In genomic region chr3:120559228-120560061, GRCh38 we compare ENCODE assay signal across 1 cellular context.
TF ChIP-seq lines count a peak whose summit lies in the region.

No MANE protein-coding gene starts in this region.

TF ChIP-seq in H1, 55 proteins besides CTCF, POLR2A, EP300 and RAD21 (continued from another document):
- TF ChIP-seq KDM5A (IDR thresholded peaks at IDR 0.05; ENCODE audit: low read length): no peak
- TF ChIP-seq JUND (IDR thresholded peaks at IDR 0.05; ENCODE audit: low read length): no peak
- TF ChIP-seq MAX (IDR thresholded peaks at IDR 0.05): no peak; the same call in 1 of the 2 replicates
- 0 out of 2 replicates have a peak, but pooled peaks have one; percentile 12 for TF ChIP-seq KDM1A (IDR thresholded peaks at IDR 0.05; ENCODE audit: borderline replicate concordance, low read length)
- 0 out of 2 replicates have a peak, but pooled peaks have one; percentile 12 for TF ChIP-seq CHD2 (IDR thresholded peaks at IDR 0.05; ENCODE audit: low read length)
- TF ChIP-seq KDM4A (IDR thresholded peaks at IDR 0.05; ENCODE audit: low read depth, low read length, severe bottlenecking): peak; percentile 49
- TF ChIP-seq E2F6 (IDR thresholded peaks at IDR 0.05): 0 out of 2 replicates have a peak, but pooled peaks have one; percentile 14
- peak; percentile 54; the same call in 1 of the 2 replicates for TF ChIP-seq RBBP5 (IDR thresholded peaks at IDR 0.05; ENCODE audit: borderline replicate concordance, low read depth, low read length)
- TF ChIP-seq TCF12 (IDR thresholded peaks at IDR 0.05; ENCODE audit: low read depth, low read length): no peak
- peak; percentile 82; the same call in 1 of the 2 replicates for TF ChIP-seq ATF2 (IDR thresholded peaks at IDR 0.05; ENCODE audit: low read length)
- TF ChIP-seq ZNF274 (IDR thresholded peaks at IDR 0.05; ENCODE audit: borderline replicate concordance, extremely low read depth, low read length): no peak
